ENCODE assay signal across 21 cellular contexts in the genomic region with DNA sequence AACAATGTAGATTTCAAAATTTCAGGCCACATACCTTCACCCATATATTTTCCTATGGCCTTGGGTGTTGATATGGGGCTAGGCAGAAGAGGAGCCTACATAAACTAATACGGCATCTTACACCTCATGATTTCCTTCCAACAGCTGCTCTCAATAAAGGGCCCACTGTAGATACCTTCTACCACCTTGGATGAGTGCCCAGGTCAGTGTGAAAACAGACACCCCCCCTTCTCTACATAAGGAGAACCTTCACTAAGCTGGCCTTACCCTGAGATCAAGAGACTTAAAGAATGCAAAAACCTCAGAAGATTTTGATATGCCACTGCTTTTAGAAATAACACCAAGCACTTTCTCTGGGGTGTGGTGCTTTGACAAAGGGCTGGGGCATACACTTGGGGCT. TPM values are rescaled to one million over a fixed set of nuclear protein-coding genes. Genes with fewer than 3 reads are reported as not detected.
DNase-seq lines count a peak whose midpoint lies in the region; ATAC-seq, FAIRE-seq and TF ChIP-seq lines count a peak whose summit lies in the region.
"Had no signal": no experiment of that assay in that cellular context is flagged by ENCODE, and none has a peak within 500 bp of the region (broad histone marks: within the 10 kb centered on the region; RNA-seq: fewer than 3 reads in every experiment).

No MANE protein-coding gene starts in this region.

- TF ChIP-seq EP300 in GM12878 (IDR thresholded peaks at IDR 0.05; ENCODE audit: borderline replicate concordance in 1 of 2, control insufficient read depth in 1 of 2, low read depth in 2 of 2, low read length in 2 of 2): no peak

- ATAC-seq in CD8-positive, alpha-beta T cell: no peak
- no peak for ATAC-seq in GM12878
- no peak for ATAC-seq in GM21526 (IDR thresholded peaks at IDR 0.05; ENCODE audit: low FRiP score, unreplicated experiment)
- ATAC-seq: activated naive CD4-positive, alpha-beta T cell treated with anti-CD3 and anti-CD28 coated beads, Interleukin-2, amount 50 U/mL, for 72 hours; stimulated activated naive CD8-positive, alpha-beta T cell treated with anti-CD3 and anti-CD28 coated beads, Interleukin-15, amount 100 ng/mL, for 72 hours had no signal

- no peaks in the 10 kb centered on the region for H4K20me1 ChIP-seq in GM12878 (ENCODE audit: control insufficient read depth, insufficient read depth)

- H3K36me3 Mint-ChIP-seq in CD14-positive monocyte: peaks cover 55 to 58% of the 10 kb centered on the region in 2 donors
- peaks cover 5% of the 10 kb centered on the region for H3K36me3 Mint-ChIP-seq in CD8-positive, alpha-beta T cell
- H3K36me3 Mint-ChIP-seq: activated naive CD4-positive, alpha-beta T cell treated with anti-CD3 and anti-CD28 coated beads, Interleukin-2, amount 50 U/mL, for 72 hours had no signal

- H3K9ac ChIP-seq in GM12878 (ENCODE audit: control insufficient read depth, insufficient read depth, low read length): no peak overlapping the region
- H3K9ac ChIP-seq: SK-N-SH had no signal

- SMC1A ChIA-PET in GM12878 (lab: Charles Lee; ENCODE audit: uncharacterized antibody, unreplicated experiment): interaction anchor here (0.5 to 1.8 kb wide), 5 partner anchors 11 to 62 kb away, joined by 3 to 7 read pairs (median 3); no protein-coding TSS in a partner anchor

- POLR2A ChIA-PET in CD8-positive, alpha-beta T cell (lab: Charles Lee): interaction anchor here (1.3 to 2.9 kb wide), 2 partner anchors 8 to 14 kb away, joined by 3 to 11 read pairs; no protein-coding TSS in a partner anchor
- POLR2A ChIA-PET in GM12878 (lab: Charles Lee): interaction anchor here (0.6 to 1.1 kb wide), 3 partner anchors 15 to 140 kb away, joined by 3 to 5 read pairs (median 3); no protein-coding TSS in a partner anchor

- TF ChIP-seq CTCF in CD14-positive monocyte (IDR thresholded peaks at IDR 0.05) (no peak), GM12878 (IDR thresholded peaks at IDR 0.05 in 2 of 3, conservative IDR thresholded peaks at IDR 0.05 in 1 of 3; ENCODE audit: control insufficient read depth in 2 of 3, extremely low read depth in 1 of 3, insufficient read depth in 1 of 3, low read depth in 3 of 3, low read length in 3 of 3) (no peak), neutrophil (IDR thresholded peaks at IDR 0.05) (no peak)
- TF ChIP-seq CTCF in CD8-positive, alpha-beta T cell (IDR thresholded peaks at IDR 0.05): no peak

- peak overlapping the region; percentile 70 to 100 (median 99) for H3K27ac Mint-ChIP-seq in CD14-positive monocyte
- peak overlapping the region; percentile 71 for H3K27ac Mint-ChIP-seq in CD8-positive, alpha-beta T cell
- H3K27ac Mint-ChIP-seq: activated naive CD4-positive, alpha-beta T cell treated with anti-CD3 and anti-CD28 coated beads, Interleukin-2, amount 50 U/mL, for 72 hours had no signal

- CTCF ChIA-PET in CD8-positive, alpha-beta T cell (lab: Charles Lee): interaction anchor here (0.7 to 1.3 kb wide), 2 partner anchors 15 to 26 kb away, joined by 3 read pairs; no protein-coding TSS in a partner anchor
- CTCF ChIA-PET in GM12878 (lab: Yijun Ruan, JAX): interaction anchor here (1.3 to 3.0 kb wide), 3 partner anchors 16 to 116 kb away, joined by 3 to 8 read pairs (median 7); no protein-coding TSS in a partner anchor

- RAD21 ChIA-PET in GM12878 (lab: Charles Lee; ENCODE audit: unreplicated experiment): interaction anchor here (0.6 to 3.0 kb wide), 2 partner anchors 21 to 1946 kb away, joined by 3 to 12 read pairs; no protein-coding TSS in a partner anchor

- intact Hi-C loops in CD14-positive monocyte (cut with micrococcal nuclease): loop anchor here (2.0 to 5.0 kb wide), 2 partner anchors 17 to 342 kb away; a partner anchor contains a TSS
- intact Hi-C loops in CD8-positive, alpha-beta T cell (cut with DNase I, micrococcal nuclease): loop anchor here in 1 of 2 experiments (5.0 kb wide), 1 partner anchor 43 kb away; a partner anchor contains a TSS
- intact Hi-C loops in GM12878 (cut with micrococcal nuclease; ENCODE audit: unreplicated experiment): loop anchor here (2.0 kb wide), 1 partner anchor 17 kb away; no protein-coding TSS in a partner anchor

- no peaks in the 10 kb centered on the region for H3K27me3 ChIP-seq in CD8-positive, alpha-beta T cell (ENCODE audit: insufficient read depth, low read length)
- H3K27me3 ChIP-seq in GM12878 (replicated peaks in 1 of 2; ENCODE audit: control insufficient read depth in 2 of 2, insufficient read depth in 2 of 2, low read length in 1 of 2) (no peaks in the 10 kb centered on the region), neutrophil (no peaks in the 10 kb centered on the region)
- H3K27me3 ChIP-seq: Peyer's patch, upper lobe of left lung had no signal

- BruUV-seq in GM12878 (replicated peaks; lab: Mats Ljungman, UMichigan): no TSS peak

- no peak for DNase-seq in CD14-positive monocyte (ENCODE audit: low spot score)
- DNase-seq in CD8-positive, alpha-beta T cell: no peak
- no peak for DNase-seq in GM12878 (ENCODE audit: low read depth, low spot score)
- no peak for DNase-seq in UCSD-AML1 (lab: John Stamatoyannopoulos, UW; ENCODE audit: unreplicated experiment)
- DNase-seq in HT-29 (ENCODE audit: low spot score): no peak
- DNase-seq: mesenchymal stem cell; NCI-H1092 treated with DMSO at 0.1 percent for 48 hours; NCI-H2081 treated with DMSO at 0.1 percent for 48 hours; NCI-H446 treated with DMSO at 0.1 percent for 48 hours; NK-92 treated with Interleukin-12 subunit alpha and Interleukin-12 subunit beta, amount 100 ng/mL, for 24 hours; Peyer's patch; SK-N-SH; stimulated activated CD4-positive, alpha-beta T cell treated with anti-CD3 and anti-CD28 coated beads, Interleukin-1b, Interleukin-23, amount 100 ng/mL, for 48 hours; stimulated activated naive CD8-positive, alpha-beta T cell treated with anti-CD3 and anti-CD28 coated beads, Interleukin-15, amount 100 ng/mL, for 72 hours; upper lobe of left lung had no signal

- H2AFZ ChIP-seq in GM12878 (ENCODE audit: control insufficient read depth, low read depth, low read length): no peak overlapping the region

- no peaks in the 10 kb centered on the region for H3K36me3 ChIP-seq in CD8-positive, alpha-beta T cell (ENCODE audit: insufficient read depth, low read length)
- H3K36me3 ChIP-seq in GM12878 (ENCODE audit: control insufficient read depth in 2 of 2, insufficient read depth in 2 of 2, low read length in 1 of 2): peaks cover 12 to 25% of the 10 kb centered on the region in 2 experiments
- peaks cover 4% of the 10 kb centered on the region for H3K36me3 ChIP-seq in neutrophil
- H3K36me3 ChIP-seq: Peyer's patch had no signal

- H3K27me3 Mint-ChIP-seq in CD14-positive monocyte (ENCODE audit: low read depth in 3 of 3): peaks cover 0 to 6% (median 0%) of the 10 kb centered on the region in 3 donors
- H3K27me3 Mint-ChIP-seq in CD8-positive, alpha-beta T cell (ENCODE audit: low read depth): no peaks in the 10 kb centered on the region

- peaks cover 50% of the 10 kb centered on the region for H3K4me1 ChIP-seq in CD8-positive, alpha-beta T cell (ENCODE audit: insufficient read depth, low read length)
- H3K4me1 ChIP-seq in GM12878 (ENCODE audit: control insufficient read depth, insufficient read depth, low read length) (peaks cover 41% of the 10 kb centered on the region), neutrophil (ENCODE audit: control insufficient read depth in 1 of 2, insufficient read depth in 1 of 2, low read depth in 1 of 2, low read length in 1 of 2) (peaks cover 82 to 85% of the 10 kb centered on the region in 2 experiments)

- H3K9me3 Mint-ChIP-seq in CD14-positive monocyte: peaks cover 0 to 2% (median 0%) of the 10 kb centered on the region in 7 donors
- H3K9me3 Mint-ChIP-seq in CD8-positive, alpha-beta T cell: no peaks in the 10 kb centered on the region
- H3K9me3 Mint-ChIP-seq: activated naive CD4-positive, alpha-beta T cell treated with anti-CD3 and anti-CD28 coated beads, Interleukin-2, amount 50 U/mL, for 72 hours; nephron; stimulated activated naive CD8-positive, alpha-beta T cell treated with anti-CD3 and anti-CD28 coated beads, Interleukin-15, amount 100 ng/mL, for 72 hours had no signal

- in situ Hi-C loops in GM12878 (cut with MboI): no loop called here

- no peak for FAIRE-seq in GM12878 (lab: Jason Lieb, UNC)
- FAIRE-seq: D721Med, GM18507 had no signal

- peaks cover 80% of the 10 kb centered on the region for H3K4me1 Mint-ChIP-seq in CD14-positive monocyte
- peaks cover 68% of the 10 kb centered on the region for H3K4me1 Mint-ChIP-seq in CD8-positive, alpha-beta T cell (ENCODE audit: low read depth)

- H3K4me3 ChIP-seq in CD8-positive, alpha-beta T cell (ENCODE audit: low read depth, low read length): no peak overlapping the region
- no peak overlapping the region for H3K4me3 ChIP-seq in GM12878
- no peak overlapping the region for H3K4me3 ChIP-seq in neutrophil (ENCODE audit: low read depth in 1 of 2, low read length in 1 of 2)
- H3K4me3 ChIP-seq: Peyer's patch, upper lobe of left lung had no signal

- no peak for TF ChIP-seq RAD21 in GM12878 (IDR thresholded peaks at IDR 0.05; ENCODE audit: insufficient read depth, low read depth, low read length)

- no peak for TF ChIP-seq POLR2A in GM12878 (IDR thresholded peaks at IDR 0.05; ENCODE audit: low read depth, low read length)

- no peaks in the 10 kb centered on the region for H3K9me3 ChIP-seq in CD8-positive, alpha-beta T cell (ENCODE audit: low read length)
- H3K9me3 ChIP-seq in GM12878 (replicated peaks; ENCODE audit: control insufficient read depth, insufficient read depth, low read length) (no peaks in the 10 kb centered on the region; the same call in 2 of the 3 replicates), neutrophil (no peaks in the 10 kb centered on the region)
- H3K9me3 ChIP-seq: Peyer's patch, SK-N-SH, upper lobe of left lung had no signal

- peaks cover 2% of the 10 kb centered on the region; the same call in 1 of the 2 replicates for H3K79me2 ChIP-seq in GM12878 (ENCODE audit: control insufficient read depth, insufficient read depth, low read length)

- H3K4me3 Mint-ChIP-seq in CD14-positive monocyte: no peak overlapping the region
- peak overlapping the region; percentile 18 for H3K4me3 Mint-ChIP-seq in CD8-positive, alpha-beta T cell
- H3K4me3 Mint-ChIP-seq: nephron; stimulated activated naive CD8-positive, alpha-beta T cell treated with anti-CD3 and anti-CD28 coated beads, Interleukin-15, amount 100 ng/mL, for 72 hours had no signal

- WGBS in GM12878 (ENCODE audit: insufficient coverage, insufficient replicate concordance, low lambda C conversion rate, missing lambda C conversion rate): 96% methylated on average over 1 of the region's 1 CpG

- no peak overlapping the region for H3K4me2 ChIP-seq in GM12878 (ENCODE audit: control insufficient read depth, insufficient read depth)
- H3K4me2 ChIP-seq: SK-N-SH had no signal

- no peak overlapping the region for H3K27ac ChIP-seq in CD8-positive, alpha-beta T cell (ENCODE audit: low read depth, low read length)
- H3K27ac ChIP-seq in GM12878 (ENCODE audit: control insufficient read depth, insufficient read depth) (0 out of 2 replicates have a peak overlapping the region, but pooled peaks have one; percentile 20), neutrophil (peak overlapping the region; percentile 93)

RNA-seq across cellular contexts. Expression of a gene that starts 42.7 kb away (rescaled TPM):
- 10 to 100 TPM; 10.7 to 22.8 TPM for polyA plus RNA-seq in CD14-positive monocyte
- 1 to 10 TPM; 4.4 to 5.9 TPM for total RNA-seq in CD8-positive, alpha-beta T cell
- 20.0 and 21.6 TPM in 2 replicates for total RNA-seq in GM12878 (2013; cell fraction: nucleolus; rRNA removed)
- 37.9 and 41.0 TPM in 2 replicates for total RNA-seq in GM12878 (2014; rRNA removed)
- total RNA-seq in GM12878 (2014; rRNA removed; fragmentation: Illumina TruSeq; extraction: Trizol): 45.6 and 46.5 TPM in 2 replicates
- 60.5 and 64.6 TPM in 2 replicates for total RNA-seq in GM12878 (2021)
- polyA plus RNA-seq in GM12878 (2011; ENCODE audit: low read depth): 11.6 TPM
- polyA plus RNA-seq in GM12878 (2011; rRNA removed): 82.9 and 94.0 TPM in 2 replicates
- polyA plus RNA-seq in GM12878 (2011; cell fraction: cytosol; rRNA removed): 64.1 and 87.7 TPM in 2 replicates
- polyA plus RNA-seq in GM12878 (2011; cell fraction: nucleus; rRNA removed): 66.7 and 81.4 TPM in 2 replicates
- polyA plus RNA-seq in GM12878 (2012): 17.8 and 20.3 TPM in 2 replicates
- polyA plus RNA-seq in GM12878 (2014; fragmentation: Illumina TruSeq; extraction: Trizol): 87.5 and 94.9 TPM in 2 replicates
- polyA plus RNA-seq in GM12878 (2014; fragmentation: Nextera tagmentation; extraction: Ambion mirVana): 10 to 100 TPM; 14.9 to 33.8 TPM
- 71.1 and 74.0 TPM in 2 replicates for polyA plus RNA-seq in GM12878 (2014; rRNA removed)
- polyA plus RNA-seq in GM12878 (2016; fragmentation: Nextera tagmentation; extraction: Ambion mirVana): 10 to 100 TPM; 29.9 to 35.4 TPM
- 36.2 and 55.3 TPM in 2 replicates for polyA minus RNA-seq in GM12878 (2011; rRNA and poly(A)+ RNA removed)
- polyA minus RNA-seq in GM12878 (2011; cell fraction: cytosol; rRNA and poly(A)+ RNA removed): 16.4 and 25.8 TPM in 2 replicates
- polyA minus RNA-seq in GM12878 (2011; cell fraction: nucleus; rRNA and poly(A)+ RNA removed): 16.0 and 31.0 TPM in 2 replicates
- total RNA-seq in HT-29 (2014; rRNA removed; shearing (Covaris generic)): 0.99 and 1.5 TPM in 2 replicates
